Comparison of ENCODE assay signal across 8 cellular contexts in the genomic region with DNA sequence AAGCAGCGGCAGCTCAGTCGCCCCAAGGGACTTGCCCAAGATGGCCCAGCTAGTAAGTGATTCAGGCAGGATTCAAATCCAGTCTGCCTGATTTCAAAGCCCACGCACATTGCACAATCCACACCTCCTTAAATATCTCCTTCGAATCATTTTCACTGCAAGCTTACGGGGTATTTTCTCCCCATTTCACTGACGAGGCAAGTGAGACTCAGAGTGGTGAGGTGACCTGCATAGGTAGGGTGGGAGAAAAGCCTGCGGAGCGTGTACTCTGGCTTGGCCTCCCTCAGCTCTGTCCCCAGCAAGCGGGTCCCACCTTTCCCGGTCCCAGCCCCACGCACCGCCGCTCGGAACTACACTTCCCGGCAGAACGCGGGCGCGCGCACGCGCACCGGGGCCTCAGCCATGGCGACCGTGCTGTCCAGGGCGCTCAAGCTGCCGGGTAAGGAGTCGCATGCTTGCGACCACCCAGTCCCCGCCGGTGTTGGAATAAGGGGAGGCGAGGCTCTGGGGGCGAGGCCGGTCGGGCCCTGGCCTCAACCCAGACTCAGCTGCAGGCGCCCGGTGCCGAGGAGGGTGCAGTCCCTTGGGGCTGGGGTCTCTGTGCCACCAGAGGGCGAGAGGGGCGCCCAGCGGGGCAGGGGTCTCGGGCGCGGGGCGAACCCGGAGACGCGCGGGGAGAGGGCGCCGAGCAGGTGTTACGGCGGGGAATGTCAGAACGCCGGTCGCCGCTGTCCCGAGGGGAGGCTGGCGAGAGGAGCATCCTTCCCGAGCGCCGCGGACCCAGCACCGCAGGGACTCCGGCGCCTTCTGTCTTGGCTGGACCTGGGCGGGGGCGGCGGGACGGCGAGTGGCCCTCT. TPM values are rescaled to one million over a fixed set of nuclear protein-coding genes. Genes with fewer than 3 reads are reported as not detected.
DNase-seq lines count a peak whose midpoint lies in the region; ATAC-seq, FAIRE-seq and TF ChIP-seq lines count a peak whose summit lies in the region.

Gene FAM234B, plus strand, starts transcription at position 380 of the 857 bp plus-strand sequence. Its CDS starts 23 bp downstream, at position 403.

- peaks cover 12% of the 10 kb centered on the region for H3K4me1 ChIP-seq in HUES48 (ENCODE audit: control insufficient read depth, insufficient read depth, low read length)
- H3K4me1 ChIP-seq in neural progenitor cell: peaks cover 12% of the 10 kb centered on the region
- peaks cover 4 to 23% (median 14%) of the 10 kb centered on the region in 4 donors for H3K4me1 ChIP-seq in stomach

- peak within 1 kb of the TSS; percentile 81 for H3K4me3 ChIP-seq in HUES48 (ENCODE audit: low read depth, low read length)
- peak within 1 kb of the TSS; percentile 71 for H3K4me3 ChIP-seq in neural progenitor cell
- peak within 1 kb of the TSS; percentile 94 to 100 (median 96) for H3K4me3 ChIP-seq in stomach

- H3K27me3 ChIP-seq in HUES48 (ENCODE audit: control insufficient read depth, insufficient read depth, low read length) (0 out of 2 replicates have a peak, but pooled peaks cover 5% of the 10 kb centered on the region), neural progenitor cell (peaks cover 9% of the 10 kb centered on the region), stomach (no peaks in the 10 kb centered on the region)

- no peaks in the 10 kb centered on the region for H3K27me3 Mint-ChIP-seq in neural progenitor cell (ENCODE audit: insufficient read depth, low read depth)

- TF ChIP-seq POLR2A in stomach (IDR thresholded peaks at IDR 0.05): no peak

- no peak within 1 kb of the TSS for H3K27ac ChIP-seq in HUES48 (ENCODE audit: low read depth, low read length)
- no peak within 1 kb of the TSS for H3K27ac ChIP-seq in neural progenitor cell
- peak within 1 kb of the TSS in 4 of 5 donors; percentile 68 to 82 (median 76) for H3K27ac ChIP-seq in stomach

- peak within 1 kb of the TSS; percentile 75 for H2AFZ ChIP-seq in neural progenitor cell (replicated peaks)

- no peaks in the 10 kb centered on the region for H4K20me1 ChIP-seq in neural progenitor cell (ENCODE audit: low read depth)

- TF ChIP-seq EP300 in stomach (IDR thresholded peaks at IDR 0.05): no peak

- H3F3A ChIP-seq in neural progenitor cell (ENCODE audit: low read depth): peaks cover 2% of the 10 kb centered on the region

- peak; percentile 83 for DNase-seq in D721Med (ENCODE audit: insufficient read length, low spot score)
- peak; percentile 51 for DNase-seq in RKO (ENCODE audit: low spot score)
- peak; percentile 51 for DNase-seq in activated gamma-delta T cell (lab: John Stamatoyannopoulos, UW)
- DNase-seq in foreskin melanocyte: peak; percentile 31
- peak; percentile 91 for DNase-seq in neural progenitor cell (ENCODE audit: low spot score)
- DNase-seq in stomach: peak; percentile 76

- intact Hi-C loops in stomach (cut with DNase I; ENCODE audit: low total_unique reads): no loop called here

- TF ChIP-seq CTCF in D721Med (IDR thresholded peaks at IDR 0.05; ENCODE audit: insufficient read depth, missing control alignments): peak; percentile 11
- TF ChIP-seq CTCF in neural progenitor cell (IDR thresholded peaks at IDR 0.05): peak; percentile 52
- no peak for TF ChIP-seq CTCF in stomach (IDR thresholded peaks at IDR 0.05)

- H3K9me3 Mint-ChIP-seq in neural progenitor cell: no peaks in the 10 kb centered on the region

- 2 to 4% (median 3%) methylated on average over 48 to 71 of the region's 71 CpGs for WGBS in stomach, 5 donors

- H3K36me3 ChIP-seq in HUES48 (ENCODE audit: control insufficient read depth, insufficient read depth, low read length): no peaks in the 10 kb centered on the region
- no peaks in the 10 kb centered on the region for H3K36me3 ChIP-seq in neural progenitor cell
- H3K36me3 ChIP-seq in stomach: no peaks in the 10 kb centered on the region

- peak within 1 kb of the TSS; percentile 95 for H3K4me2 ChIP-seq in neural progenitor cell

- peaks cover 30% of the 10 kb centered on the region for H3K79me2 ChIP-seq in neural progenitor cell (ENCODE audit: low read depth)

- H3K4me3 Mint-ChIP-seq in neural progenitor cell: peak within 1 kb of the TSS; percentile 94

- H3K9me3 ChIP-seq in HUES48 (ENCODE audit: control insufficient read depth, insufficient read depth, low read length): no peaks in the 10 kb centered on the region
- no peaks in the 10 kb centered on the region for H3K9me3 ChIP-seq in neural progenitor cell (ENCODE audit: low read depth)
- H3K9me3 ChIP-seq in stomach: no peaks in the 10 kb centered on the region

- peaks cover 14% of the 10 kb centered on the region for H3K4me1 Mint-ChIP-seq in neural progenitor cell

- ATAC-seq in GM21360 (IDR thresholded peaks at IDR 0.05; ENCODE audit: unreplicated experiment): peak; percentile 86

- peaks cover 4% of the 10 kb centered on the region for H3K36me3 Mint-ChIP-seq in neural progenitor cell

- peak within 1 kb of the TSS; percentile 32 for H3K27ac Mint-ChIP-seq in neural progenitor cell

- FAIRE-seq in D721Med (lab: Jason Lieb, UNC): no peak

- H3K9ac ChIP-seq in HUES48 (ENCODE audit: low read depth, low read length) (peak within 1 kb of the TSS; percentile 32; the same call in 1 of the 2 replicates), neural progenitor cell (no peak within 1 kb of the TSS)

RNA-seq across cellular contexts. Expression of gene FAM234B, which starts in this region (rescaled TPM):
- total RNA-seq in neural progenitor cell (ENCODE audit: low replicate concordance): 20.8 and 23.1 TPM in 2 replicates
- 1 to 10 TPM in 3 of 5 donors, not detected in 2; 4.1 to 6.2 (median 4.8) TPM for total RNA-seq in stomach
- polyA plus RNA-seq in stomach: under 1 TPM; 0.87 to 0.95 (median 0.92) TPM

Comparison
In these comparisons a context has a peak if more than half of its experiments do, and no peak if none do; other contexts are left out.
1. DNase-seq: peak in every context shown above with its lines; median percentile 91 in neural progenitor cell; 83 in D721Med; 76 in stomach; 51 in RKO; 51 in activated gamma-delta T cell; 31 in foreskin melanocyte.
2. CTCF ChIP-seq: peak in D721Med (single experiment) and neural progenitor cell (single experiment); none in stomach (0 of 7).
3. H3K27ac ChIP-seq: peak in stomach (4 of 5); none in HUES48 (single experiment) and neural progenitor cell (single experiment).
4. Peak in every context shown above with its lines, with median percentiles within 50 percentile points of each other: H3K4me3 ChIP-seq.